In genomic region chr7:142722289-142722794, GRCh38 we compare ENCODE assay signal across 16 cellular contexts. TPM values are rescaled to one million over a fixed set of nuclear protein-coding genes. Genes with fewer than 3 reads are reported as not detected.
DNase-seq lines count a peak whose midpoint lies in the region; ATAC-seq and TF ChIP-seq lines count a peak whose summit lies in the region.
"Had no signal": no experiment of that assay in that cellular context is flagged by ENCODE, and none has a peak within 500 bp of the region (broad histone marks: within the 10 kb centered on the region; RNA-seq: fewer than 3 reads in every experiment).

No MANE protein-coding gene starts in this region.

- H3K4me1 ChIP-seq in H9 (ENCODE audit: insufficient read depth, low read length) (no peaks in the 10 kb centered on the region), osteoblast (ENCODE audit: insufficient read depth, low read length) (no peaks in the 10 kb centered on the region)
- H3K4me1 ChIP-seq: psoas muscle had no signal

- H3K4ac ChIP-seq in H9 (ENCODE audit: low read depth, low read length) = no peak overlapping the region

- no peaks in the 10 kb centered on the region for H3K36me3 Mint-ChIP-seq in activated CD4-positive, alpha-beta T cell treated with anti-CD3 and anti-CD28 coated beads, Interleukin-2, amount 10 ng/mL, durations not matched to agents 24 days and 14 days (ENCODE audit: low read depth)
- H3K36me3 Mint-ChIP-seq in H9 (ENCODE audit: insufficient read depth in 1 of 3, low read depth in 3 of 3) = peaks cover 0 to 4% (median 1%) of the 10 kb centered on the region in 3 experiments; a peak in 2 of 7 replicates
- H3K36me3 Mint-ChIP-seq in activated naive CD8-positive, alpha-beta T cell = no peaks in the 10 kb centered on the region

- H3K27ac ChIP-seq in H9 (ENCODE audit: insufficient read length, low read depth, low read length) (no peak overlapping the region), osteoblast (ENCODE audit: low read depth, low read length) (no peak overlapping the region)
- H3K27ac ChIP-seq: epithelial cell of prostate, psoas muscle had no signal

- peak overlapping the region; percentile 48 for H3K27ac Mint-ChIP-seq in activated CD4-positive, alpha-beta T cell treated with anti-CD3 and anti-CD28 coated beads, Interleukin-2, amount 10 ng/mL, durations not matched to agents 24 days and 14 days
- H3K27ac Mint-ChIP-seq in H9 = no peak overlapping the region
- H3K27ac Mint-ChIP-seq in activated naive CD8-positive, alpha-beta T cell = peak overlapping the region; percentile 54

- H3K36me3 ChIP-seq in osteoblast (ENCODE audit: insufficient read depth, low read length) = no peaks in the 10 kb centered on the region

- peaks cover 10% of the 10 kb centered on the region for H3K4me1 Mint-ChIP-seq in activated CD4-positive, alpha-beta T cell treated with anti-CD3 and anti-CD28 coated beads, Interleukin-2, amount 10 ng/mL, durations not matched to agents 24 days and 14 days
- H3K4me1 Mint-ChIP-seq in H9 = no peaks in the 10 kb centered on the region
- H3K4me1 Mint-ChIP-seq in activated naive CD8-positive, alpha-beta T cell (ENCODE audit: low read depth) = peaks cover 8% of the 10 kb centered on the region

- H2AK5ac ChIP-seq in H9 (ENCODE audit: insufficient read length, low read length) = no peak overlapping the region

- no CpG with 5 or more reads among the region's 15 CpGs for WGBS in H9 (ENCODE audit: extremely low coverage, insufficient read length, low lambda C conversion rate)

- no peak overlapping the region for H3K56ac ChIP-seq in H9 (ENCODE audit: insufficient read length, low read depth, low read length)

- H3T11ph ChIP-seq in H9 (ENCODE audit: low read length) = no peak overlapping the region

- H3K4me3 Mint-ChIP-seq in activated CD4-positive, alpha-beta T cell treated with anti-CD3 and anti-CD28 coated beads, Interleukin-2, amount 10 ng/mL, durations not matched to agents 24 days and 14 days = peak overlapping the region; percentile 62
- H3K4me3 Mint-ChIP-seq in H9 = no peak overlapping the region
- H3K4me3 Mint-ChIP-seq in activated naive CD8-positive, alpha-beta T cell = peak overlapping the region; percentile 67

- no peaks in the 10 kb centered on the region for H3K79me2 ChIP-seq in H9 (ENCODE audit: insufficient read depth, low read length)
- no peaks in the 10 kb centered on the region for H3K79me2 ChIP-seq in osteoblast (ENCODE audit: insufficient read depth, low read length)

- no peak overlapping the region for H3K14ac ChIP-seq in H9 (ENCODE audit: insufficient read depth, low read length)

- H2AFZ ChIP-seq in H9 (ENCODE audit: low read length) (peak overlapping the region; percentile 14), osteoblast (ENCODE audit: low read length) (no peak overlapping the region)

- ATAC-seq in GM18861 (IDR thresholded peaks at IDR 0.05; ENCODE audit: unreplicated experiment) = no peak
- ATAC-seq: psoas muscle had no signal

- H3K9me3 ChIP-seq in H9 (ENCODE audit: control insufficient read depth, low read depth, low read length) (no peaks in the 10 kb centered on the region), osteoblast (ENCODE audit: low read depth, low read length) (no peaks in the 10 kb centered on the region)
- H3K9me3 ChIP-seq: psoas muscle had no signal

- H2BK20ac ChIP-seq in H9 (ENCODE audit: low read depth, low read length, poor library complexity, severe bottlenecking) = no peak overlapping the region

- H3K4me2 ChIP-seq in H9 (ENCODE audit: insufficient read depth, insufficient read length, low read length) (no peak overlapping the region), osteoblast (ENCODE audit: insufficient read depth, low read length) (no peak overlapping the region)

- intact Hi-C loops in activated CD4-positive, alpha-beta T cell treated with anti-CD3 and anti-CD28 coated beads, Interleukin-2, amount 10 ng/mL, durations not matched to agents 24 days and 14 days (cut with micrococcal nuclease) = no loop called here
- intact Hi-C loops in cardiac septum (cut with DNase I) = no loop called here

- no peak overlapping the region for H2BK5ac ChIP-seq in H9 (ENCODE audit: insufficient read length, low read length)

- H3K27me3 Mint-ChIP-seq in activated CD4-positive, alpha-beta T cell treated with anti-CD3 and anti-CD28 coated beads, Interleukin-2, amount 10 ng/mL, durations not matched to agents 24 days and 14 days = no peaks in the 10 kb centered on the region
- no peaks in the 10 kb centered on the region for H3K27me3 Mint-ChIP-seq in H9 (ENCODE audit: low read depth)
- H3K27me3 Mint-ChIP-seq in activated naive CD8-positive, alpha-beta T cell = no peaks in the 10 kb centered on the region

- H2BK12ac ChIP-seq in H9 (ENCODE audit: insufficient read length, low read depth, low read length) = no peak overlapping the region

- H2BK15ac ChIP-seq in H9 (ENCODE audit: low read depth, low read length) = no peak overlapping the region

- no peak overlapping the region for H3K18ac ChIP-seq in H9 (ENCODE audit: insufficient read length, low read depth, low read length)

- H4K91ac ChIP-seq in H9 (ENCODE audit: insufficient read length, low read depth, low read length) = no peak overlapping the region

- no peaks in the 10 kb centered on the region for H3K9me3 Mint-ChIP-seq in activated CD4-positive, alpha-beta T cell treated with anti-CD3 and anti-CD28 coated beads, Interleukin-2, amount 10 ng/mL, durations not matched to agents 24 days and 14 days
- H3K9me3 Mint-ChIP-seq in H9 = 0 out of 5 replicates have a peak, but pooled peaks cover 0 to 3% of the 10 kb centered on the region in 2 experiments
- H3K9me3 Mint-ChIP-seq in activated naive CD8-positive, alpha-beta T cell (ENCODE audit: low read depth) = no peaks in the 10 kb centered on the region

- no peaks in the 10 kb centered on the region for H4K20me1 ChIP-seq in H9 (ENCODE audit: control insufficient read depth, insufficient read depth, insufficient read length)
- no peaks in the 10 kb centered on the region for H4K20me1 ChIP-seq in osteoblast (ENCODE audit: insufficient read depth, low read length)

- TF ChIP-seq CTCF in H9 (conservative IDR thresholded peaks at IDR 0.05) (no peak), osteoblast (IDR thresholded peaks at IDR 0.05; ENCODE audit: extremely low read depth, low read depth, low read length) (no peak)

- H4K5ac ChIP-seq in H9 (ENCODE audit: insufficient read length, low read depth, low read length) = no peak overlapping the region

- no peak overlapping the region for H2BK120ac ChIP-seq in H9 (ENCODE audit: low read depth, low read length, poor library complexity, severe bottlenecking)

- H3K23me2 ChIP-seq in H9 (ENCODE audit: insufficient read length, low read depth, low read length, poor library complexity, severe bottlenecking) = no peaks in the 10 kb centered on the region

- no peaks in the 10 kb centered on the region for H3K79me1 ChIP-seq in H9 (ENCODE audit: insufficient read depth, low read depth, low read length, poor library complexity, severe bottlenecking)

- no peak overlapping the region for H3K9ac ChIP-seq in H9 (ENCODE audit: extremely low read depth, insufficient read length, low read length)

- H3K27me3 ChIP-seq in H9 (ENCODE audit: insufficient read depth, low read length) (no peaks in the 10 kb centered on the region), osteoblast (ENCODE audit: insufficient read depth, low read length) (peaks cover 11% of the 10 kb centered on the region)

- no peak overlapping the region for H3K4me3 ChIP-seq in osteoblast (ENCODE audit: insufficient read depth, low read length)
- H3K4me3 ChIP-seq: psoas muscle had no signal

- H4K8ac ChIP-seq in H9 (replicated peaks; ENCODE audit: insufficient read length, low read depth, low read length) = no peak overlapping the region

- DNase-seq in activated CD4-positive, alpha-beta T cell treated with anti-CD3 and anti-CD28 coated beads, Interleukin-2, amount 10 ng/mL, durations not matched to agents 24 days and 14 days = no peak
- DNase-seq in activated CD4-positive, alpha-beta T cell treated with anti-CD3 and anti-CD28 coated beads for 1 hour = no peak
- DNase-seq in H9 (no peak), osteoblast (ENCODE audit: insufficient read length, low spot score, missing footprints) (peak; percentile 35), cardiac septum (ENCODE audit: low spot score) (no peak)
- DNase-seq in stimulated activated CD4-positive, alpha-beta T cell treated with anti-CD3 and anti-CD28 coated beads, Interleukin-4, amount 100 ng/mL, for 1 hour = no peak
- DNase-seq: 8988T, amygdala, HCEC 1CT, NCI-H2171, NCI-H82, psoas muscle had no signal

- no peak overlapping the region for H3K23ac ChIP-seq in H9 (ENCODE audit: insufficient read length, low read depth, low read length)

RNA-seq across cellular contexts. Expression of gene PRSS1, which starts 26.9 kb away (rescaled TPM):
- total RNA-seq in activated CD4-positive, alpha-beta T cell treated with anti-CD3 and anti-CD28 coated beads, Interleukin-2, amount 10 ng/mL, durations not matched to agents 24 days and 14 days = not detected in 2 replicates
- not detected in 2 replicates for total RNA-seq in H9 (2021)
- not detected in 2 replicates for total RNA-seq in osteoblast
- total RNA-seq in cardiac septum = not detected
- total RNA-seq: myocyte had no signal

RNA-seq across cellular contexts. Expression of gene PRSS2, which starts 48.4 kb away (rescaled TPM):
- total RNA-seq in activated CD4-positive, alpha-beta T cell treated with anti-CD3 and anti-CD28 coated beads, Interleukin-2, amount 10 ng/mL, durations not matched to agents 24 days and 14 days = not detected in 2 replicates
- total RNA-seq in H9 (2021) (not detected in 2 replicates), osteoblast (not detected in 2 replicates), cardiac septum (not detected)
- total RNA-seq: myocyte had no signal

Comparison
In these comparisons a context has a peak if more than half of its experiments do, and no peak if none do; other contexts are left out.
1. H3K27ac Mint-ChIP-seq: peak in activated CD4-positive, alpha-beta T cell treated with anti-CD3 and anti-CD28 coated beads, Interleukin-2, amount 10 ng/mL, durations not matched to agents 24 days and 14 days (single experiment) and activated naive CD8-positive, alpha-beta T cell (single experiment); none in H9 (0 of 3).
2. H3K4me3 Mint-ChIP-seq: peak in activated CD4-positive, alpha-beta T cell treated with anti-CD3 and anti-CD28 coated beads, Interleukin-2, amount 10 ng/mL, durations not matched to agents 24 days and 14 days (single experiment) and activated naive CD8-positive, alpha-beta T cell (single experiment); none in H9 (0 of 2).